ENCODE assay signal across 8 cellular contexts in genomic region chr11:108222686-108223448, GRCh38. TPM values are rescaled to one million over a fixed set of nuclear protein-coding genes. Genes with fewer than 3 reads are reported as not detected.
DNase-seq lines count a peak whose midpoint lies in the region; ATAC-seq and TF ChIP-seq lines count a peak whose summit lies in the region.

A gene with protein sequence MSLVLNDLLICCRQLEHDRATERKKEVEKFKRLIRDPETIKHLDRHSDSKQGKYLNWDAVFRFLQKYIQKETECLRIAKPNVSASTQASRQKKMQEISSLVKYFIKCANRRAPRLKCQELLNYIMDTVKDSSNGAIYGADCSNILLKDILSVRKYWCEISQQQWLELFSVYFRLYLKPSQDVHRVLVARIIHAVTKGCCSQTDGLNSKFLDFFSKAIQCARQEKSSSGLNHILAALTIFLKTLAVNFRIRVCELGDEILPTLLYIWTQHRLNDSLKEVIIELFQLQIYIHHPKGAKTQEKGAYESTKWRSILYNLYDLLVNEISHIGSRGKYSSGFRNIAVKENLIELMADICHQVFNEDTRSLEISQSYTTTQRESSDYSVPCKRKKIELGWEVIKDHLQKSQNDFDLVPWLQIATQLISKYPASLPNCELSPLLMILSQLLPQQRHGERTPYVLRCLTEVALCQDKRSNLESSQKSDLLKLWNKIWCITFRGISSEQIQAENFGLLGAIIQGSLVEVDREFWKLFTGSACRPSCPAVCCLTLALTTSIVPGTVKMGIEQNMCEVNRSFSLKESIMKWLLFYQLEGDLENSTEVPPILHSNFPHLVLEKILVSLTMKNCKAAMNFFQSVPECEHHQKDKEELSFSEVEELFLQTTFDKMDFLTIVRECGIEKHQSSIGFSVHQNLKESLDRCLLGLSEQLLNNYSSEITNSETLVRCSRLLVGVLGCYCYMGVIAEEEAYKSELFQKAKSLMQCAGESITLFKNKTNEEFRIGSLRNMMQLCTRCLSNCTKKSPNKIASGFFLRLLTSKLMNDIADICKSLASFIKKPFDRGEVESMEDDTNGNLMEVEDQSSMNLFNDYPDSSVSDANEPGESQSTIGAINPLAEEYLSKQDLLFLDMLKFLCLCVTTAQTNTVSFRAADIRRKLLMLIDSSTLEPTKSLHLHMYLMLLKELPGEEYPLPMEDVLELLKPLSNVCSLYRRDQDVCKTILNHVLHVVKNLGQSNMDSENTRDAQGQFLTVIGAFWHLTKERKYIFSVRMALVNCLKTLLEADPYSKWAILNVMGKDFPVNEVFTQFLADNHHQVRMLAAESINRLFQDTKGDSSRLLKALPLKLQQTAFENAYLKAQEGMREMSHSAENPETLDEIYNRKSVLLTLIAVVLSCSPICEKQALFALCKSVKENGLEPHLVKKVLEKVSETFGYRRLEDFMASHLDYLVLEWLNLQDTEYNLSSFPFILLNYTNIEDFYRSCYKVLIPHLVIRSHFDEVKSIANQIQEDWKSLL (N-terminal part only) (plus strand): TSS chr11:108223067. CDS start chr11:108227625, 4,558 bp downstream.

- H3K9me3 Mint-ChIP-seq in activated T-helper 17 cell treated with anti-CD3 and anti-CD28 coated beads, Interleukin-2, amount 50 U/mL, for 72 hours = no peaks in the 10 kb centered on the region
- no peaks in the 10 kb centered on the region for H3K9me3 Mint-ChIP-seq in nephron
- no peaks in the 10 kb centered on the region for H3K9me3 Mint-ChIP-seq in stimulated activated naive CD8-positive, alpha-beta T cell treated with anti-CD3 and anti-CD28 coated beads, Interleukin-15, amount 100 ng/mL, for 72 hours

- TF ChIP-seq CTCF in LNCAP (IDR thresholded peaks at IDR 0.05) (peak; percentile 91), fibroblast of pulmonary artery (IDR thresholded peaks at IDR 0.05; ENCODE audit: low read length, missing control alignments) (peak; percentile 80), nephron (IDR thresholded peaks at IDR 0.05; ENCODE audit: unreplicated experiment in 3 of 3) (peak; percentile 66 to 81 (median 73))

- no peaks in the 10 kb centered on the region for H3K27me3 Mint-ChIP-seq in activated T-helper 17 cell treated with anti-CD3 and anti-CD28 coated beads, Interleukin-2, amount 50 U/mL, for 72 hours
- H3K27me3 Mint-ChIP-seq in nephron (ENCODE audit: low read depth) = no peaks in the 10 kb centered on the region
- H3K27me3 Mint-ChIP-seq in stimulated activated naive CD8-positive, alpha-beta T cell treated with anti-CD3 and anti-CD28 coated beads, Interleukin-15, amount 100 ng/mL, for 72 hours = no peaks in the 10 kb centered on the region

- peaks cover 41% of the 10 kb centered on the region for H3K4me1 Mint-ChIP-seq in activated T-helper 17 cell treated with anti-CD3 and anti-CD28 coated beads, Interleukin-2, amount 50 U/mL, for 72 hours
- peaks cover 28% of the 10 kb centered on the region for H3K4me1 Mint-ChIP-seq in nephron
- peaks cover 42% of the 10 kb centered on the region for H3K4me1 Mint-ChIP-seq in stimulated activated naive CD8-positive, alpha-beta T cell treated with anti-CD3 and anti-CD28 coated beads, Interleukin-15, amount 100 ng/mL, for 72 hours

- peak; percentile 73 for ATAC-seq in activated T-helper 17 cell treated with anti-CD3 and anti-CD28 coated beads, Interleukin-2, amount 50 U/mL, for 72 hours (replicated peaks)
- ATAC-seq in stimulated activated naive CD8-positive, alpha-beta T cell treated with anti-CD3 and anti-CD28 coated beads, Interleukin-15, amount 100 ng/mL, for 72 hours = peak; percentile 82

- H3K27ac Mint-ChIP-seq in activated T-helper 17 cell treated with anti-CD3 and anti-CD28 coated beads, Interleukin-2, amount 50 U/mL, for 72 hours = no peak within 1 kb of the TSS
- H3K27ac Mint-ChIP-seq in nephron = no peak within 1 kb of the TSS
- H3K27ac Mint-ChIP-seq in stimulated activated naive CD8-positive, alpha-beta T cell treated with anti-CD3 and anti-CD28 coated beads, Interleukin-15, amount 100 ng/mL, for 72 hours = peak within 1 kb of the TSS in 1 of 2 donors; percentile 99

- peak within 1 kb of the TSS; percentile 93 for H3K4me3 ChIP-seq in fibroblast of pulmonary artery (replicated peaks; ENCODE audit: low read depth, low read length)

- peaks cover 27% of the 10 kb centered on the region for H3K36me3 Mint-ChIP-seq in activated T-helper 17 cell treated with anti-CD3 and anti-CD28 coated beads, Interleukin-2, amount 50 U/mL, for 72 hours (ENCODE audit: low read depth)
- H3K36me3 Mint-ChIP-seq in nephron (ENCODE audit: low read depth) = peaks cover 9% of the 10 kb centered on the region

- no peak within 1 kb of the TSS for H3K4me3 Mint-ChIP-seq in activated T-helper 17 cell treated with anti-CD3 and anti-CD28 coated beads, Interleukin-2, amount 50 U/mL, for 72 hours
- H3K4me3 Mint-ChIP-seq in nephron = no peak within 1 kb of the TSS
- H3K4me3 Mint-ChIP-seq in stimulated activated naive CD8-positive, alpha-beta T cell treated with anti-CD3 and anti-CD28 coated beads, Interleukin-15, amount 100 ng/mL, for 72 hours = no peak within 1 kb of the TSS

- DNase-seq in ELF-1 (ENCODE audit: low read depth, low spot score) (peak; percentile 100), GOT3 (lab: John Stamatoyannopoulos, UW) (peak; percentile 84), RPMI8226 (peak; percentile 100), fibroblast of pulmonary artery (ENCODE audit: low read depth) (peak; percentile 99)
- peak; percentile 98 to 99 for DNase-seq in stimulated activated naive CD8-positive, alpha-beta T cell treated with anti-CD3 and anti-CD28 coated beads, Interleukin-15, amount 100 ng/mL, for 72 hours

RNA-seq across cellular contexts. Expression of the gene that starts here (rescaled TPM):
- total RNA-seq in activated T-helper 17 cell treated with anti-CD3 and anti-CD28 coated beads, Interleukin-2, amount 50 U/mL, for 72 hours = 10 to 100 TPM; 43.6 to 89.7 TPM

Comparison
In these comparisons a context has a peak if more than half of its experiments do, and no peak if none do; other contexts are left out.
1. Peak in every context shown above with its lines: DNase-seq, ATAC-seq and H3K4me3 ChIP-seq.